ENCODE assay signal across 28 cellular contexts in genomic region chr14:65999865-66000264, GRCh38.
"Had no signal": no experiment of that assay in that cellular context is flagged by ENCODE, and none has a peak within 500 bp of the region (broad histone marks: within the 10 kb centered on the region; RNA-seq: fewer than 3 reads in every experiment).

No MANE protein-coding gene starts in this region.

- H3K4me2 ChIP-seq: neural progenitor cell had no signal

- H3K79me2 ChIP-seq: parathyroid adenoma had no signal

- H3K4me1 ChIP-seq: parathyroid adenoma, psoas muscle, right lobe of liver, sigmoid colon, stomach, tibial nerve, vagina had no signal

- H3K9me3 ChIP-seq: ovary, psoas muscle, right lobe of liver, thyroid gland had no signal

- ATAC-seq: natural killer cell; psoas muscle; right cardiac atrium; right lobe of liver; stimulated activated effector memory CD8-positive, alpha-beta T cell treated with anti-CD3 and anti-CD28 coated beads, Interleukin-12 subunit alpha, Interleukin-12 subunit beta, amount 100 ng/mL, for 72 hours; stimulated activated naive B cell treated with anti-CD40 and anti-IgM and Interleukin-4, amounts not matched to agents 10 μg/mL and 1 μg/mL and 100 μg/mL, for 72 hours had no signal

- H3K27ac Mint-ChIP-seq: natural killer cell; nephron; neural progenitor cell; progenitor cell of endocrine pancreas; stimulated activated effector memory CD8-positive, alpha-beta T cell treated with anti-CD3 and anti-CD28 coated beads, Interleukin-12 subunit alpha, Interleukin-12 subunit beta, amount 100 ng/mL, for 72 hours; stimulated activated naive B cell treated with anti-CD40 and anti-IgM and Interleukin-4, amounts not matched to agents 10 μg/mL and 1 μg/mL and 100 μg/mL, for 72 hours; stimulated activated naive CD8-positive, alpha-beta T cell treated with anti-CD3 and anti-CD28 coated beads, Interleukin-15, Interleukin-2, amounts not matched to agents 100 ng/mL and 50 ng/mL, for 24 hours had no signal

- H3K4me3 Mint-ChIP-seq: natural killer cell; nephron; neural progenitor cell; stimulated activated effector memory CD8-positive, alpha-beta T cell treated with anti-CD3 and anti-CD28 coated beads, Interleukin-12 subunit alpha, Interleukin-12 subunit beta, amount 100 ng/mL, for 72 hours; stimulated activated naive B cell treated with anti-CD40 and anti-IgM and Interleukin-4, amounts not matched to agents 10 μg/mL and 1 μg/mL and 100 μg/mL, for 72 hours; stimulated activated naive CD8-positive, alpha-beta T cell treated with anti-CD3 and anti-CD28 coated beads, Interleukin-15, Interleukin-2, amounts not matched to agents 100 ng/mL and 50 ng/mL, for 24 hours had no signal

- H3K27me3 Mint-ChIP-seq: progenitor cell of endocrine pancreas; stimulated activated naive CD8-positive, alpha-beta T cell treated with anti-CD3 and anti-CD28 coated beads, Interleukin-15, Interleukin-2, amounts not matched to agents 100 ng/mL and 50 ng/mL, for 24 hours had no signal

- H2AFZ ChIP-seq: neural progenitor cell, parathyroid adenoma had no signal

- H3K36me3 Mint-ChIP-seq: natural killer cell; stimulated activated effector memory CD8-positive, alpha-beta T cell treated with anti-CD3 and anti-CD28 coated beads, Interleukin-12 subunit alpha, Interleukin-12 subunit beta, amount 100 ng/mL, for 72 hours; stimulated activated naive B cell treated with anti-CD40 and anti-IgM and Interleukin-4, amounts not matched to agents 10 μg/mL and 1 μg/mL and 100 μg/mL, for 72 hours had no signal

- H3K9ac ChIP-seq: neural progenitor cell, parathyroid adenoma had no signal

- DNase-seq: natural killer cell; occipital lobe; ovary; posterior cingulate gyrus; psoas muscle; right cardiac atrium; right lobe of liver; sigmoid colon; small intestine; stimulated activated CD4-positive, alpha-beta T cell treated with anti-CD3 and anti-CD28 coated beads, Interleukin-15, amount 100 ng/mL, for 24 hours; stimulated activated CD4-positive, alpha-beta T cell treated with anti-CD3 and anti-CD28 coated beads, Interleukin-2, amount 100 ng/mL, for 24 hours; stimulated activated CD4-positive, alpha-beta T cell treated with anti-CD3 and anti-CD28 coated beads, Interleukin-2, amount 100 ng/mL, for 48 hours; stimulated activated CD4-positive, alpha-beta T cell treated with anti-CD3 and anti-CD28 coated beads, Interleukin-4, amount 100 ng/mL, for 24 hours; stimulated activated naive B cell treated with anti-CD40 and anti-IgM and Interleukin-4, amounts not matched to agents 10 μg/mL and 1 μg/mL and 100 μg/mL, for 72 hours; stimulated activated naive CD4-positive, alpha-beta T cell treated with Interleukin-2 at 50 U/mL for 16 hours; stomach; thyroid gland; trophoblast cell; upper lobe of left lung had no signal

- H3K27ac ChIP-seq: neural progenitor cell, ovary, parathyroid adenoma, psoas muscle, right lobe of liver, sigmoid colon, stomach, thoracic aorta, thyroid gland, tibial nerve, upper lobe of left lung, vagina had no signal

- H3K4me1 Mint-ChIP-seq: natural killer cell; nephron; stimulated activated effector memory CD8-positive, alpha-beta T cell treated with anti-CD3 and anti-CD28 coated beads, Interleukin-12 subunit alpha, Interleukin-12 subunit beta, amount 100 ng/mL, for 72 hours; stimulated activated naive B cell treated with anti-CD40 and anti-IgM and Interleukin-4, amounts not matched to agents 10 μg/mL and 1 μg/mL and 100 μg/mL, for 72 hours had no signal

- H3K4me3 ChIP-seq: neural progenitor cell, ovary, psoas muscle, right lobe of liver, sigmoid colon, stomach, thoracic aorta, thyroid gland, tibial nerve, upper lobe of left lung, vagina had no signal

- H3K27me3 ChIP-seq: neural progenitor cell, ovary, right lobe of liver, sigmoid colon, stomach, thyroid gland, tibial nerve, upper lobe of left lung, vagina had no signal

- H3K36me3 ChIP-seq: neural progenitor cell, ovary, right lobe of liver, sigmoid colon, stomach, thoracic aorta, thyroid gland, tibial nerve, upper lobe of left lung, vagina had no signal
